Comparison of ENCODE assay signal across 12 cellular contexts in the genomic region with DNA sequence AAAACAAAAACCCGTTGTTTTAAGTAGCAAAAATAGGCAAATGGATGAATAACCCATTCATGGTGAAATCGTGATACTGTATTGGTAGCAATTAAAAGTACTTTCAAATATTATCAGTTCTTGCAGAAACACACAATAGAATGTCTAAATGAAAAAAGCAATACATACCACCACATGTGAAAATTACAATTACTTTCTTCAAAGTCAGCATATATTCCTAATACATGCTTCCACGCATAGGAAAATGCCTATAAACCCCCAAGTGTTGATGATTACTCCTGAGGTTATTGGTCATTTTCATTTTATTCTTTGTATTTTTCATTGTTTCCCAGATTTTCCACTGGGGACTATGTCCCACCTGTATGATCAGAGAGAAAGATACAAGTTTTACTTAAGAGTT. TPM values are rescaled to one million over a fixed set of nuclear protein-coding genes. Genes with fewer than 3 reads are reported as not detected.
DNase-seq lines count a peak whose midpoint lies in the region; ATAC-seq and TF ChIP-seq lines count a peak whose summit lies in the region.
"Had no signal": no experiment of that assay in that cellular context is flagged by ENCODE, and none has a peak within 500 bp of the region (broad histone marks: within the 10 kb centered on the region; RNA-seq: fewer than 3 reads in every experiment).

No MANE protein-coding gene starts in this region.

- H3K36me3 Mint-ChIP-seq in activated naive CD8-positive, alpha-beta T cell treated with anti-CD3 and anti-CD28 coated beads for 36 hours = peaks cover 29% of the 10 kb centered on the region
- peaks cover 81% of the 10 kb centered on the region for H3K36me3 Mint-ChIP-seq in activated naive CD8-positive, alpha-beta T cell treated with anti-CD3 and anti-CD28 coated beads, Interleukin-2, amount 50 U/mL, for 24 hours (ENCODE audit: low read depth)
- peaks cover 47% of the 10 kb centered on the region for H3K36me3 Mint-ChIP-seq in HFFc6 (ENCODE audit: low read depth)

- peaks cover 2% of the 10 kb centered on the region for H3K4me1 ChIP-seq in right cardiac atrium (ENCODE audit: control insufficient read depth, insufficient read depth, low read length)
- H3K4me1 ChIP-seq: Caco-2 had no signal

- peaks cover 7% of the 10 kb centered on the region for H3K4me1 Mint-ChIP-seq in activated naive CD8-positive, alpha-beta T cell treated with anti-CD3 and anti-CD28 coated beads for 36 hours
- H3K4me1 Mint-ChIP-seq in activated naive CD8-positive, alpha-beta T cell treated with anti-CD3 and anti-CD28 coated beads, Interleukin-2, amount 50 U/mL, for 24 hours = peaks cover 1% of the 10 kb centered on the region
- H3K4me1 Mint-ChIP-seq in HFFc6 (ENCODE audit: low read depth) = peaks cover 28% of the 10 kb centered on the region
- H3K4me1 Mint-ChIP-seq: H9 had no signal

- intact Hi-C loops in right cardiac atrium (cut with DNase I) = no loop called here

- H3K27ac Mint-ChIP-seq in activated naive CD8-positive, alpha-beta T cell treated with anti-CD3 and anti-CD28 coated beads for 36 hours = peak overlapping the region; percentile 25
- no peak overlapping the region for H3K27ac Mint-ChIP-seq in activated naive CD8-positive, alpha-beta T cell treated with anti-CD3 and anti-CD28 coated beads, Interleukin-2, amount 50 U/mL, for 24 hours
- peak overlapping the region; percentile 24; the same call in 1 of the 2 replicates for H3K27ac Mint-ChIP-seq in HFFc6
- H3K27ac Mint-ChIP-seq: CD4-positive, alpha-beta T cell had no signal

- no peaks in the 10 kb centered on the region for H3K9me3 ChIP-seq in right cardiac atrium (ENCODE audit: control insufficient read depth, low read length)
- H3K9me3 ChIP-seq: Caco-2 had no signal

- peak overlapping the region; percentile 41 for H3K27ac ChIP-seq in caudate nucleus (ENCODE audit: low read depth, low read length)
- no peak overlapping the region for H3K27ac ChIP-seq in right cardiac atrium (ENCODE audit: low read length)
- H3K27ac ChIP-seq: C4-2B had no signal

- 88% methylated on average over 3 of the region's 3 CpGs for whole genome bisulfite sequencing in right cardiac atrium

- no peak for DNase-seq in activated naive CD8-positive, alpha-beta T cell treated with anti-CD3 and anti-CD28 coated beads for 36 hours
- no peak for DNase-seq in activated naive CD8-positive, alpha-beta T cell treated with anti-CD3 and anti-CD28 coated beads, Interleukin-2, amount 50 U/mL, for 24 hours
- DNase-seq in HFFc6 = no peak
- DNase-seq in caudate nucleus (lab: John Stamatoyannopoulos, UW) = no peak
- peak; percentile 17 for DNase-seq in superior temporal gyrus (ENCODE audit: extremely low spot score)
- no peak for DNase-seq in right cardiac atrium
- DNase-seq in NCI-H2029 (lab: John Stamatoyannopoulos, UW) = no peak
- DNase-seq: ACHN; Caco-2; CD4-positive, alpha-beta T cell had no signal

- no peak for ATAC-seq in activated naive CD8-positive, alpha-beta T cell treated with anti-CD3 and anti-CD28 coated beads, Interleukin-2, amount 50 U/mL, for 24 hours
- ATAC-seq in right cardiac atrium = no peak

- H3K27me3 Mint-ChIP-seq in activated naive CD8-positive, alpha-beta T cell treated with anti-CD3 and anti-CD28 coated beads for 36 hours = no peaks in the 10 kb centered on the region
- H3K27me3 Mint-ChIP-seq in activated naive CD8-positive, alpha-beta T cell treated with anti-CD3 and anti-CD28 coated beads, Interleukin-2, amount 50 U/mL, for 24 hours = no peaks in the 10 kb centered on the region
- H3K27me3 Mint-ChIP-seq in HFFc6 (ENCODE audit: insufficient read depth) = peaks cover 3% of the 10 kb centered on the region; the same call in 1 of the 2 replicates
- H3K27me3 Mint-ChIP-seq: CD4-positive, alpha-beta T cell had no signal

- no peaks in the 10 kb centered on the region for H3K9me3 Mint-ChIP-seq in activated naive CD8-positive, alpha-beta T cell treated with anti-CD3 and anti-CD28 coated beads for 36 hours
- H3K9me3 Mint-ChIP-seq in activated naive CD8-positive, alpha-beta T cell treated with anti-CD3 and anti-CD28 coated beads, Interleukin-2, amount 50 U/mL, for 24 hours = no peaks in the 10 kb centered on the region
- H3K9me3 Mint-ChIP-seq in HFFc6 = no peaks in the 10 kb centered on the region
- H3K9me3 Mint-ChIP-seq: CD4-positive, alpha-beta T cell; H9 had no signal

- no peak overlapping the region for H3K4me3 Mint-ChIP-seq in activated naive CD8-positive, alpha-beta T cell treated with anti-CD3 and anti-CD28 coated beads for 36 hours
- no peak overlapping the region for H3K4me3 Mint-ChIP-seq in activated naive CD8-positive, alpha-beta T cell treated with anti-CD3 and anti-CD28 coated beads, Interleukin-2, amount 50 U/mL, for 24 hours
- no peak overlapping the region for H3K4me3 Mint-ChIP-seq in HFFc6
- H3K4me3 Mint-ChIP-seq: CD4-positive, alpha-beta T cell; H9 had no signal

- no peak overlapping the region for H3K4me3 ChIP-seq in right cardiac atrium (ENCODE audit: low read length)

- no peaks in the 10 kb centered on the region for H3K27me3 ChIP-seq in right cardiac atrium (ENCODE audit: control insufficient read depth, insufficient read depth)

- no peak for TF ChIP-seq CTCF in HFFc6 (IDR thresholded peaks at IDR 0.05)

RNA-seq across cellular contexts. Expression of a gene that starts 15.2 kb away (rescaled TPM):
- 10 to 100 TPM; 55.3 to 56.7 TPM for total RNA-seq in activated naive CD8-positive, alpha-beta T cell treated with anti-CD3 and anti-CD28 coated beads for 36 hours
- 10 to 100 TPM; 13.4 to 18.4 (median 14.3) TPM for total RNA-seq in HFFc6 (2021; fragmentation: NEBNext Ultra II Directional; extraction: Animal tissue kit (Norgen Biotek cat#: 25700))
- 1 to 10 TPM; 7.7 to 8.3 (median 8.2) TPM for total RNA-seq in right cardiac atrium
- 6.6 TPM for polyA plus RNA-seq in right cardiac atrium

RNA-seq across cellular contexts. Expression of a gene that starts 16.3 kb away (rescaled TPM):
- total RNA-seq in activated naive CD8-positive, alpha-beta T cell treated with anti-CD3 and anti-CD28 coated beads for 36 hours = 10 to 100 TPM; 89.8 to 93.5 TPM
- 10 to 100 TPM; 48.7 to 51.9 (median 50.3) TPM for total RNA-seq in HFFc6 (2021; fragmentation: NEBNext Ultra II Directional; extraction: Animal tissue kit (Norgen Biotek cat#: 25700))
- total RNA-seq in right cardiac atrium = 10 to 100 TPM; 28.5 to 30.6 (median 29.3) TPM
- polyA plus RNA-seq in right cardiac atrium = 20.8 TPM

RNA-seq across cellular contexts. Expression of a gene that starts 16.5 kb away (rescaled TPM):
- total RNA-seq in activated naive CD8-positive, alpha-beta T cell treated with anti-CD3 and anti-CD28 coated beads for 36 hours = 10 to 100 TPM; 95.9 TPM
- 10 to 100 TPM; 34.9 to 47.5 (median 43.0) TPM for total RNA-seq in HFFc6 (2021; fragmentation: NEBNext Ultra II Directional; extraction: Animal tissue kit (Norgen Biotek cat#: 25700))
- 10 to 100 TPM; 12.5 to 15.3 (median 13.1) TPM for total RNA-seq in right cardiac atrium
- polyA plus RNA-seq in right cardiac atrium = 5.6 TPM

RNA-seq across cellular contexts. Expression of a gene that starts 32.8 kb away (rescaled TPM):
- total RNA-seq in activated naive CD8-positive, alpha-beta T cell treated with anti-CD3 and anti-CD28 coated beads for 36 hours = 100 to 1,000 TPM; 177 to 180 TPM
- total RNA-seq in HFFc6 (2021; fragmentation: NEBNext Ultra II Directional; extraction: Animal tissue kit (Norgen Biotek cat#: 25700)) = 100 to 1,000 TPM; 383 to 448 (median 405) TPM
- total RNA-seq in right cardiac atrium = 100 to 1,000 TPM; 161 to 253 (median 180) TPM
- polyA plus RNA-seq in right cardiac atrium = 90.9 TPM

RNA-seq across cellular contexts. Expression of a gene that starts 53.8 kb away (rescaled TPM):
- total RNA-seq in activated naive CD8-positive, alpha-beta T cell treated with anti-CD3 and anti-CD28 coated beads for 36 hours = 1 to 10 TPM; 3.3 to 3.6 TPM
- total RNA-seq in HFFc6 (2021; fragmentation: NEBNext Ultra II Directional; extraction: Animal tissue kit (Norgen Biotek cat#: 25700)) = 10 to 100 TPM in 1 of 6 experiments, 1 to 10 TPM in 5; 6.5 to 11.2 (median 9.5) TPM
- total RNA-seq in right cardiac atrium = 1 to 10 TPM; 4.5 to 5.8 (median 4.7) TPM
- polyA plus RNA-seq in right cardiac atrium = 3.2 TPM
